ENCODE assay signal across 19 cellular contexts in genomic region chr6:31300797-31301196, GRCh38. TPM values are rescaled to one million over a fixed set of nuclear protein-coding genes. Genes with fewer than 3 reads are reported as not detected.
DNase-seq lines count a peak whose midpoint lies in the region; ATAC-seq, FAIRE-seq and TF ChIP-seq lines count a peak whose summit lies in the region.
"Had no signal": no experiment of that assay in that cellular context is flagged by ENCODE, and none has a peak within 500 bp of the region (broad histone marks: within the 10 kb centered on the region; RNA-seq: fewer than 3 reads in every experiment).

No MANE protein-coding gene starts in this region.

- H3K27me3 ChIP-seq in K562 (ENCODE audit: control insufficient read depth in 2 of 2, insufficient read depth in 2 of 2, low read length in 2 of 2): peaks cover 10 to 22% of the 10 kb centered on the region in 2 experiments; a peak in 4 of 5 replicates
- H3K27me3 ChIP-seq in mesenchymal stem cell (ENCODE audit: control insufficient read depth in 1 of 2, insufficient read depth in 1 of 2, low read length in 2 of 2): peaks cover 8 to 65% of the 10 kb centered on the region in 2 experiments
- H3K27me3 ChIP-seq in Peyer's patch: no peaks in the 10 kb centered on the region
- H3K27me3 ChIP-seq in small intestine (ENCODE audit: control insufficient read depth in 2 of 2, insufficient read depth in 2 of 2, low read length in 2 of 2): peaks cover 0 to 6% of the 10 kb centered on the region in 2 donors

- H3K23ac ChIP-seq in mesenchymal stem cell (ENCODE audit: low read length in 2 of 2): no peak overlapping the region

- H3K4me1 ChIP-seq in K562 (replicated peaks in 1 of 2; ENCODE audit: control insufficient read depth in 2 of 2, insufficient read depth in 2 of 2, low read length in 2 of 2) (peaks cover 0 to 8% of the 10 kb centered on the region in 2 experiments; a peak in 2 of 5 replicates), mesenchymal stem cell (ENCODE audit: control insufficient read depth, insufficient read depth, low read depth, low read length) (peaks cover 2% of the 10 kb centered on the region), Peyer's patch (no peaks in the 10 kb centered on the region), small intestine (ENCODE audit: control insufficient read depth in 2 of 2, insufficient read depth in 1 of 2, low read depth in 1 of 2, low read length in 1 of 2) (no peaks in the 10 kb centered on the region)
- H3K4me1 ChIP-seq: Caco-2 had no signal

- H3K4me2 ChIP-seq in K562 (ENCODE audit: insufficient read depth, low read length) (no peak overlapping the region), mesenchymal stem cell (ENCODE audit: low read length, poor library complexity, severe bottlenecking) (no peak overlapping the region)

- CTCF ChIA-PET in K562 (lab: Yijun Ruan, JAX; ENCODE audit: low intra/inter-chr PET ratio): no interaction called here

- no peak overlapping the region for H3K18ac ChIP-seq in mesenchymal stem cell (ENCODE audit: low read depth in 1 of 2, low read length in 2 of 2)

- no peak overlapping the region for H2AK5ac ChIP-seq in mesenchymal stem cell (ENCODE audit: low read length, severe bottlenecking)

- H4K91ac ChIP-seq in mesenchymal stem cell (ENCODE audit: low read length): no peak overlapping the region

- H3K9me1 ChIP-seq in K562 (ENCODE audit: control insufficient read depth, insufficient read depth, low read length): no peaks in the 10 kb centered on the region

- no peak overlapping the region for H2BK12ac ChIP-seq in mesenchymal stem cell (ENCODE audit: low read length in 2 of 2)

- TF ChIP-seq RAD21 in K562 (CRISPR knock-in tag; conservative IDR thresholded peaks at IDR 0.05 in 1 of 2, IDR thresholded peaks at IDR 0.05 in 1 of 2): no peak

- no peak overlapping the region for H4K8ac ChIP-seq in mesenchymal stem cell (ENCODE audit: low read length)

- ATAC-seq in K562: no peak
- ATAC-seq in GM19351 (IDR thresholded peaks at IDR 0.05; ENCODE audit: unreplicated experiment): no peak
- no peak for ATAC-seq in GM21423 (IDR thresholded peaks at IDR 0.05; ENCODE audit: unreplicated experiment)

- H3K9ac ChIP-seq in K562 (ENCODE audit: insufficient read depth in 1 of 2, low read depth in 2 of 2, low read length in 2 of 2) (no peak overlapping the region), mesenchymal stem cell (ENCODE audit: low read length) (no peak overlapping the region)
- H3K9ac ChIP-seq: GM23248 had no signal

- no peak overlapping the region for H2BK15ac ChIP-seq in mesenchymal stem cell (ENCODE audit: low read depth, poor library complexity, severe bottlenecking)

- H3K14ac ChIP-seq in mesenchymal stem cell (ENCODE audit: low read length in 2 of 2): no peak overlapping the region

- no peak for TF ChIP-seq POLR2A in GM12891 (IDR thresholded peaks at IDR 0.05; ENCODE audit: low read depth, low read length)
- no peak for TF ChIP-seq POLR2A in K562 (conservative IDR thresholded peaks at IDR 0.05)
- no peak for TF ChIP-seq POLR2A in Peyer's patch (IDR thresholded peaks at IDR 0.05)

- peak; percentile 5 for FAIRE-seq in GM12891 (lab: Jason Lieb, UNC)
- no peak for FAIRE-seq in K562 (lab: Jason Lieb, UNC)
- no peak for FAIRE-seq in small intestine (lab: Jason Lieb, UNC)
- FAIRE-seq: GM12892, GM19239, H1 had no signal

- no peak overlapping the region for H3K27ac ChIP-seq in K562 (ENCODE audit: extremely low read depth, low read depth, low read length)
- peak overlapping the region; percentile 0 for H3K27ac ChIP-seq in mesenchymal stem cell (ENCODE audit: low read length, poor library complexity, severe bottlenecking)
- no peak overlapping the region for H3K27ac ChIP-seq in Peyer's patch
- H3K27ac ChIP-seq in small intestine (ENCODE audit: low read depth in 1 of 2, low read length in 1 of 2): no peak overlapping the region
- H3K27ac ChIP-seq: GM23248 had no signal

- TF ChIP-seq CTCF in K562 (IDR thresholded peaks at IDR 0.05 in 2 of 3, conservative IDR thresholded peaks at IDR 0.05 in 1 of 3; ENCODE audit: insufficient read depth in 2 of 3, low read depth in 1 of 3, low read length in 3 of 3) (no peak), Peyer's patch (IDR thresholded peaks at IDR 0.05) (no peak)

- no peaks in the 10 kb centered on the region; the same call in 1 of the 2 replicates for H4K20me1 ChIP-seq in K562 (replicated peaks; ENCODE audit: control insufficient read depth, insufficient read depth, low read length)

- no peaks in the 10 kb centered on the region for H3K79me2 ChIP-seq in K562 (ENCODE audit: control insufficient read depth, insufficient read depth, low read length)

- intact Hi-C loops in K562 (cut with micrococcal nuclease): no loop called here

- H3K36me3 ChIP-seq in K562 (ENCODE audit: control insufficient read depth, insufficient read depth, low read length): no peaks in the 10 kb centered on the region
- no peaks in the 10 kb centered on the region for H3K36me3 ChIP-seq in mesenchymal stem cell (ENCODE audit: control insufficient read depth in 1 of 2, insufficient read depth in 2 of 2, low read depth in 1 of 2, low read length in 2 of 2)
- H3K36me3 ChIP-seq in Peyer's patch: no peaks in the 10 kb centered on the region
- H3K36me3 ChIP-seq in small intestine (ENCODE audit: control insufficient read depth in 2 of 2, insufficient read depth in 2 of 2, low read length in 2 of 2): no peaks in the 10 kb centered on the region

- H2AFZ ChIP-seq in K562 (ENCODE audit: low read depth, low read length): no peak overlapping the region
- no peak overlapping the region for H2AFZ ChIP-seq in mesenchymal stem cell (ENCODE audit: low read depth, low read length)
- H2AFZ ChIP-seq: GM23248 had no signal

- BruUV-seq in K562 (replicated peaks; lab: Mats Ljungman, UMichigan): no TSS peak

- TF ChIP-seq EP300 in K562 (IDR thresholded peaks at IDR 0.05; ENCODE audit: low read length): no peak

- peak; percentile 93 for DNase-seq in DMS53 (lab: John Stamatoyannopoulos, UW)
- DNase-seq in GM12891 (ENCODE audit: insufficient read length, low spot score): no peak
- no peak for DNase-seq in K562 (ENCODE audit: extremely low read depth in 1 of 4, low spot score in 3 of 4)
- no peak for DNase-seq in mesenchymal stem cell
- DNase-seq in Peyer's patch: no peak
- no peak for DNase-seq in small intestine
- DNase-seq: C1 segment of cervical spinal cord; Caco-2; CD4-positive, alpha-beta memory T cell; DMS153; DMS79 treated with DMSO at 0.1 percent for 48 hours; GF-D8; GM23248; H7 had no signal

- no peak overlapping the region for H3K4me3 ChIP-seq in K562
- no peak overlapping the region for H3K4me3 ChIP-seq in mesenchymal stem cell (ENCODE audit: insufficient read depth in 1 of 2, low read depth in 1 of 2, low read length in 2 of 2)
- H3K4me3 ChIP-seq in Peyer's patch: no peak overlapping the region
- no peak overlapping the region for H3K4me3 ChIP-seq in small intestine (ENCODE audit: low read depth in 1 of 2, low read length in 2 of 2)
- H3K4me3 ChIP-seq: GM23248 had no signal

- H3K79me1 ChIP-seq in mesenchymal stem cell (replicated peaks; ENCODE audit: low read length, poor library complexity, severe bottlenecking): no peaks in the 10 kb centered on the region

- POLR2A ChIA-PET in K562 (lab: Yijun Ruan, JAX): no interaction called here

- no peak overlapping the region for H2BK120ac ChIP-seq in mesenchymal stem cell (ENCODE audit: low read depth, low read length)

- no peak overlapping the region for H3K4ac ChIP-seq in mesenchymal stem cell (ENCODE audit: low read depth in 1 of 2, low read length in 2 of 2)

- H3K9me3 ChIP-seq in K562 (replicated peaks; ENCODE audit: control insufficient read depth, insufficient read depth, low read depth, low read length): no peaks in the 10 kb centered on the region
- H3K9me3 ChIP-seq in mesenchymal stem cell (ENCODE audit: control insufficient read depth, low read length): peaks cover 8% of the 10 kb centered on the region
- peaks cover 0 to 2% (median 0%) of the 10 kb centered on the region in 4 donors for H3K9me3 ChIP-seq in Peyer's patch
- no peaks in the 10 kb centered on the region for H3K9me3 ChIP-seq in small intestine (ENCODE audit: control insufficient read depth, low read depth)
- H3K9me3 ChIP-seq: Caco-2 had no signal

- no peak overlapping the region for H2BK5ac ChIP-seq in mesenchymal stem cell (ENCODE audit: low read depth, low read length, poor library complexity, severe bottlenecking)

- in situ Hi-C loops in K562 (cut with MboI): no loop called here

- WGBS in K562 (ENCODE audit: insufficient coverage, low coverage, missing lambda C conversion rate): 1% methylated on average over 4 of the region's 4 CpGs
- WGBS in mesenchymal stem cell: 80% methylated on average over 2 of the region's 4 CpGs
- WGBS in small intestine, 3 donors: 34 to 69% (median 57%) methylated on average over 3 to 4 of the region's 4 CpGs

RNA-seq across cellular contexts. Expression of gene HLA-C, which starts 28.9 kb away (rescaled TPM):
- polyA plus RNA-seq in GM12891 (2012; ENCODE audit: low read depth, missing spikeins): 1,176 TPM
- 1.8 and 3.2 TPM in 2 replicates for total RNA-seq in K562 (2011; cell fraction: chromatin; rRNA removed; ENCODE audit: low replicate concordance)
- total RNA-seq in K562 (2011; cell fraction: nucleolus; rRNA removed): 2.8 and 4.5 TPM in 2 replicates
- total RNA-seq in K562 (2011; cell fraction: nucleoplasm; rRNA removed): 2.6 and 5.0 TPM in 2 replicates
- total RNA-seq in K562 (2014; rRNA removed) (1.7 and 2.4 TPM in 2 replicates), K562 (2014; rRNA removed; fragmentation: Illumina TruSeq; extraction: Trizol) (0.36 and 0.51 TPM in 2 replicates), K562 (2015; rRNA removed; fragmentation: Illumina TruSeq; extraction: Trizol) (0.57 and 1.0 TPM in 2 replicates), K562 (2021) (4.9 and 5.3 TPM in 2 replicates), Peyer's patch (1,000 to 10,000 TPM in 2 of 4 donors, 100 to 1,000 TPM in 2; 144 to 1,614 (median 839) TPM)
- polyA plus RNA-seq in K562 (2011; rRNA removed) (0.83 and 1.7 TPM in 2 replicates), K562 (2014; fragmentation: Illumina TruSeq; extraction: Trizol) (1.1 and 1.2 TPM in 2 replicates), K562 (2014; fragmentation: Nextera tagmentation; extraction: Ambion mirVana) (under 1 TPM; 0.23 to 0.25 TPM), K562 (2014; rRNA removed) (1.4 and 2.4 TPM in 2 replicates), small intestine (100 to 1,000 TPM; 430 to 486 (median 483) TPM)
- 0.47 and 1.8 TPM in 2 replicates for polyA plus RNA-seq in K562 (2011; cell fraction: cytosol; rRNA removed)
- 1.7 and 6.2 TPM in 2 replicates for polyA plus RNA-seq in K562 (2011; cell fraction: nucleus; rRNA removed)
- 2.6 and 4.8 TPM in 2 replicates for polyA plus RNA-seq in K562 (2012)
- 0.42 and 0.51 TPM in 2 replicates for polyA minus RNA-seq in K562 (2011; rRNA and poly(A)+ RNA removed)
- polyA minus RNA-seq in K562 (2011; cell fraction: cytosol; rRNA and poly(A)+ RNA removed): 2.6 and 6.4 TPM in 2 replicates
- polyA minus RNA-seq in K562 (2011; cell fraction: nucleus; rRNA and poly(A)+ RNA removed): 0.40 and 0.56 TPM in 2 replicates
- 860 TPM for polyA plus RNA-seq in mesenchymal stem cell (2013, experiment 1 of 2)
- polyA plus RNA-seq in mesenchymal stem cell (2013, experiment 2 of 2): 956 TPM

RNA-seq across cellular contexts. Expression of gene HLA-B, which starts 56.2 kb away (rescaled TPM):
- 3,160 TPM for polyA plus RNA-seq in GM12891 (2012; ENCODE audit: low read depth, missing spikeins)
- 1.2 TPM in 1 of 2 replicates, not detected in the other for total RNA-seq in K562 (2011; cell fraction: chromatin; rRNA removed; ENCODE audit: low replicate concordance)
- 4.2 and 5.5 TPM in 2 replicates for total RNA-seq in K562 (2011; cell fraction: nucleolus; rRNA removed)
- total RNA-seq in K562 (2011; cell fraction: nucleoplasm; rRNA removed): 0.59 and 0.69 TPM in 2 replicates
- 0.24 and 0.41 TPM in 2 replicates for total RNA-seq in K562 (2014; rRNA removed)
- total RNA-seq in K562 (2014; rRNA removed; fragmentation: Illumina TruSeq; extraction: Trizol): not detected in 2 replicates
- 0.65 and 1.4 TPM in 2 replicates for total RNA-seq in K562 (2015; rRNA removed; fragmentation: Illumina TruSeq; extraction: Trizol)
- 9.7 and 11.5 TPM in 2 replicates for total RNA-seq in K562 (2021)
- polyA plus RNA-seq in K562 (2011; rRNA removed): 0.31 and 0.98 TPM in 2 replicates
- polyA plus RNA-seq in K562 (2011; cell fraction: cytosol; rRNA removed): 0.15 and 0.46 TPM in 2 replicates
- polyA plus RNA-seq in K562 (2011; cell fraction: nucleus; rRNA removed): 0.21 and 2.2 TPM in 2 replicates
- polyA plus RNA-seq in K562 (2012): 0.92 and 2.4 TPM in 2 replicates
- polyA plus RNA-seq in K562 (2014; fragmentation: Illumina TruSeq; extraction: Trizol): 0.55 TPM in 1 of 2 replicates, not detected in the other
- polyA plus RNA-seq in K562 (2014; fragmentation: Nextera tagmentation; extraction: Ambion mirVana): under 1 TPM; 0.07 to 0.66 TPM
- polyA plus RNA-seq in K562 (2014; rRNA removed): 0.49 and 1.7 TPM in 2 replicates
- polyA minus RNA-seq in K562 (2011; rRNA and poly(A)+ RNA removed): not detected in 2 replicates
- polyA minus RNA-seq in K562 (2011; cell fraction: cytosol; rRNA and poly(A)+ RNA removed): 2.4 and 4.1 TPM in 2 replicates
- 0.54 and 0.56 TPM in 2 replicates for polyA minus RNA-seq in K562 (2011; cell fraction: nucleus; rRNA and poly(A)+ RNA removed)
- polyA plus RNA-seq in mesenchymal stem cell (2013, experiment 1 of 2): 879 TPM
- 950 TPM for polyA plus RNA-seq in mesenchymal stem cell (2013, experiment 2 of 2)
- total RNA-seq in Peyer's patch: 1,000 to 10,000 TPM in 3 of 4 donors, 100 to 1,000 TPM in 1; 835 to 3,384 (median 2,517) TPM
- 1,000 to 10,000 TPM in 2 of 3 donors, 100 to 1,000 TPM in 1; 569 to 2,421 (median 1,749) TPM for polyA plus RNA-seq in small intestine

Comparison
In these comparisons a context has a peak if more than half of its experiments do, and no peak if none do; other contexts are left out.
1. RNA of gene HLA-C, which starts 28.9 kb away (total RNA-seq): 144 to 1,614 TPM in Peyer's patch; 0.36 to 5.3 TPM in K562; every median in the first group is over 10 times any median in the second.
2. RNA of gene HLA-B, which starts 56.2 kb away (total RNA-seq): 835 to 3,384 TPM in Peyer's patch; 0.24 to 11.5 TPM in K562; every median in the first group is over 10 times any median in the second.